11 cellular contexts compared by ENCODE assay signal in genomic region chr2:169464508-169465386, GRCh38. TPM values are rescaled to one million over a fixed set of nuclear protein-coding genes. Genes with fewer than 3 reads are reported as not detected.
DNase-seq lines count a peak whose midpoint lies in the region; ATAC-seq lines count a peak whose summit lies in the region.
"Had no signal": no experiment of that assay in that cellular context is flagged by ENCODE, and none has a peak within 500 bp of the region (broad histone marks: within the 10 kb centered on the region; RNA-seq: fewer than 3 reads in every experiment).

No MANE protein-coding gene starts in this region.

- peak overlapping the region; percentile 66 for H3K27ac Mint-ChIP-seq in activated T-cell treated with anti-CD3 and anti-CD28 coated beads, Interleukin-2, amount 50 U/mL, for 72 hours
- H3K27ac Mint-ChIP-seq in activated naive CD8-positive, alpha-beta T cell treated with anti-CD3 and anti-CD28 coated beads, Interleukin-2, amount 50 U/mL, for 24 hours = no peak overlapping the region
- no peak overlapping the region for H3K27ac Mint-ChIP-seq in stimulated activated naive B cell treated with anti-CD40 and anti-IgM and Interleukin-4, amounts not matched to agents 10 μg/mL and 1 μg/mL and 100 μg/mL, for 72 hours

- H3K4me1 Mint-ChIP-seq in activated T-cell treated with anti-CD3 and anti-CD28 coated beads, Interleukin-2, amount 50 U/mL, for 72 hours (ENCODE audit: low read depth) = no peaks in the 10 kb centered on the region
- peaks cover 2% of the 10 kb centered on the region for H3K4me1 Mint-ChIP-seq in activated T-cell treated with anti-CD3 and anti-CD28 coated beads, Interleukin-2, amount 50 U/mL, for 4 hours (ENCODE audit: low read depth)
- H3K4me1 Mint-ChIP-seq in activated naive CD8-positive, alpha-beta T cell treated with anti-CD3 and anti-CD28 coated beads, Interleukin-2, amount 50 U/mL, for 24 hours = no peaks in the 10 kb centered on the region
- no peaks in the 10 kb centered on the region for H3K4me1 Mint-ChIP-seq in stimulated activated naive B cell treated with anti-CD40 and anti-IgM and Interleukin-4, amounts not matched to agents 10 μg/mL and 1 μg/mL and 100 μg/mL, for 72 hours

- no peak overlapping the region for H3K4me3 Mint-ChIP-seq in activated T-cell treated with anti-CD3 and anti-CD28 coated beads, Interleukin-2, amount 50 U/mL, for 72 hours
- no peak overlapping the region for H3K4me3 Mint-ChIP-seq in activated T-cell treated with anti-CD3 and anti-CD28 coated beads, Interleukin-2, amount 50 U/mL, for 4 hours
- no peak overlapping the region for H3K4me3 Mint-ChIP-seq in activated naive CD8-positive, alpha-beta T cell treated with anti-CD3 and anti-CD28 coated beads, Interleukin-2, amount 50 U/mL, for 24 hours
- no peak overlapping the region for H3K4me3 Mint-ChIP-seq in stimulated activated naive B cell treated with anti-CD40 and anti-IgM and Interleukin-4, amounts not matched to agents 10 μg/mL and 1 μg/mL and 100 μg/mL, for 72 hours

- DNase-seq in activated T-cell treated with anti-CD3 and anti-CD28 coated beads, Interleukin-2, amount 50 U/mL, for 72 hours = no peak
- no peak for DNase-seq in activated T-cell treated with anti-CD3 and anti-CD28 coated beads, Interleukin-2, amount 50 U/mL, for 4 hours
- peak; percentile 30 for DNase-seq in NCI-H2227 (lab: John Stamatoyannopoulos, UW; ENCODE audit: unreplicated experiment)
- DNase-seq in activated naive CD8-positive, alpha-beta T cell treated with anti-CD3 and anti-CD28 coated beads, Interleukin-2, amount 50 U/mL, for 24 hours = no peak
- DNase-seq in stimulated activated naive B cell treated with anti-CD40 and anti-IgM and Interleukin-4, amounts not matched to agents 10 μg/mL and 1 μg/mL and 100 μg/mL, for 72 hours = no peak
- no peak for DNase-seq in activated CD4-positive, CD25-positive, alpha-beta regulatory T cell (lab: John Stamatoyannopoulos, UW)
- DNase-seq: activated T-cell treated with anti-CD3 and anti-CD28 coated beads, Interleukin-2, amount 50 U/mL, for 48 hours; NCI-H1417 treated with DMSO at 0.1 percent for 48 hours; spleen had no signal

- peak; percentile 39 to 44 for ATAC-seq in activated T-cell treated with anti-CD3 and anti-CD28 coated beads, Interleukin-2, amount 50 U/mL, for 72 hours (replicated peaks in 1 of 2)
- no peak for ATAC-seq in activated T-cell treated with anti-CD3 and anti-CD28 coated beads, Interleukin-2, amount 50 U/mL, for 4 hours
- peak; percentile 53 for ATAC-seq in activated naive CD8-positive, alpha-beta T cell treated with anti-CD3 and anti-CD28 coated beads, Interleukin-2, amount 50 U/mL, for 24 hours
- peak; percentile 39 to 42 for ATAC-seq in stimulated activated naive B cell treated with anti-CD40 and anti-IgM and Interleukin-4, amounts not matched to agents 10 μg/mL and 1 μg/mL and 100 μg/mL, for 72 hours (replicated peaks)
- ATAC-seq in GM18511 (IDR thresholded peaks at IDR 0.05; ENCODE audit: unreplicated experiment) (no peak), esophagus mucosa (no peak)

- H3K9me3 Mint-ChIP-seq in activated T-cell treated with anti-CD3 and anti-CD28 coated beads, Interleukin-2, amount 50 U/mL, for 72 hours = no peaks in the 10 kb centered on the region
- H3K9me3 Mint-ChIP-seq in activated T-cell treated with anti-CD3 and anti-CD28 coated beads, Interleukin-2, amount 50 U/mL, for 4 hours = no peaks in the 10 kb centered on the region
- no peaks in the 10 kb centered on the region for H3K9me3 Mint-ChIP-seq in activated naive CD8-positive, alpha-beta T cell treated with anti-CD3 and anti-CD28 coated beads, Interleukin-2, amount 50 U/mL, for 24 hours
- H3K9me3 Mint-ChIP-seq in stimulated activated naive B cell treated with anti-CD40 and anti-IgM and Interleukin-4, amounts not matched to agents 10 μg/mL and 1 μg/mL and 100 μg/mL, for 72 hours = no peaks in the 10 kb centered on the region

- no peaks in the 10 kb centered on the region for H3K36me3 Mint-ChIP-seq in activated T-cell treated with anti-CD3 and anti-CD28 coated beads, Interleukin-2, amount 50 U/mL, for 72 hours (ENCODE audit: insufficient read depth in 2 of 2)
- H3K36me3 Mint-ChIP-seq in activated T-cell treated with anti-CD3 and anti-CD28 coated beads, Interleukin-2, amount 50 U/mL, for 4 hours (ENCODE audit: insufficient read depth) = no peaks in the 10 kb centered on the region
- H3K36me3 Mint-ChIP-seq in activated naive CD8-positive, alpha-beta T cell treated with anti-CD3 and anti-CD28 coated beads, Interleukin-2, amount 50 U/mL, for 24 hours (ENCODE audit: low read depth) = no peaks in the 10 kb centered on the region
- no peaks in the 10 kb centered on the region for H3K36me3 Mint-ChIP-seq in stimulated activated naive B cell treated with anti-CD40 and anti-IgM and Interleukin-4, amounts not matched to agents 10 μg/mL and 1 μg/mL and 100 μg/mL, for 72 hours

- H3K27me3 Mint-ChIP-seq in activated T-cell treated with anti-CD3 and anti-CD28 coated beads, Interleukin-2, amount 50 U/mL, for 72 hours (ENCODE audit: low read depth) = no peaks in the 10 kb centered on the region
- no peaks in the 10 kb centered on the region for H3K27me3 Mint-ChIP-seq in activated T-cell treated with anti-CD3 and anti-CD28 coated beads, Interleukin-2, amount 50 U/mL, for 4 hours (ENCODE audit: low read depth)
- no peaks in the 10 kb centered on the region for H3K27me3 Mint-ChIP-seq in activated naive CD8-positive, alpha-beta T cell treated with anti-CD3 and anti-CD28 coated beads, Interleukin-2, amount 50 U/mL, for 24 hours
- H3K27me3 Mint-ChIP-seq in stimulated activated naive B cell treated with anti-CD40 and anti-IgM and Interleukin-4, amounts not matched to agents 10 μg/mL and 1 μg/mL and 100 μg/mL, for 72 hours = no peaks in the 10 kb centered on the region

RNA-seq across cellular contexts. Expression of gene BBS5, which starts 14.5 kb away (rescaled TPM):
- 1 to 10 TPM; 2.2 to 3.5 TPM for total RNA-seq in activated T-cell treated with anti-CD3 and anti-CD28 coated beads, Interleukin-2, amount 50 U/mL, for 72 hours
- 1 to 10 TPM; 3.9 to 5.3 (median 4.3) TPM for total RNA-seq in activated T-cell treated with anti-CD3 and anti-CD28 coated beads, Interleukin-2, amount 50 U/mL, for 4 hours
- total RNA-seq in esophagus mucosa = 3.5 TPM

RNA-seq across cellular contexts. Expression of gene KLHL41, which starts 44.8 kb away (rescaled TPM):
- total RNA-seq in activated T-cell treated with anti-CD3 and anti-CD28 coated beads, Interleukin-2, amount 50 U/mL, for 72 hours = under 1 TPM; 0.09 to 0.34 TPM
- total RNA-seq in activated T-cell treated with anti-CD3 and anti-CD28 coated beads, Interleukin-2, amount 50 U/mL, for 4 hours = not detected
- total RNA-seq in esophagus mucosa = 0.40 TPM

Comparison
In these comparisons a context has a peak if more than half of its experiments do, and no peak if none do; other contexts are left out.
1. ATAC-seq: peak in activated T-cell treated with anti-CD3 and anti-CD28 coated beads, Interleukin-2, amount 50 U/mL, for 72 hours (2 of 2), activated naive CD8-positive, alpha-beta T cell treated with anti-CD3 and anti-CD28 coated beads, Interleukin-2, amount 50 U/mL, for 24 hours (single experiment) and stimulated activated naive B cell treated with anti-CD40 and anti-IgM and Interleukin-4, amounts not matched to agents 10 μg/mL and 1 μg/mL and 100 μg/mL, for 72 hours (2 of 2); none in activated T-cell treated with anti-CD3 and anti-CD28 coated beads, Interleukin-2, amount 50 U/mL, for 4 hours (0 of 2), GM18511 (single experiment) and esophagus mucosa (single experiment).